In genomic region chr3:62724503-62724902, GRCh38 we compare ENCODE assay signal across 19 cellular contexts.
A peak's percentile ranks its signal among the peaks of the same experiment; 100 is the strongest.
DNase-seq lines count a peak whose midpoint lies in the region; ATAC-seq and TF ChIP-seq lines count a peak whose summit lies in the region.
"Had no signal": no experiment of that assay in that cellular context is flagged by ENCODE, and none has a peak within 500 bp of the region (broad histone marks: within the 10 kb centered on the region; RNA-seq: fewer than 3 reads in every experiment).

No MANE protein-coding gene starts in this region.

- H3K4me2 ChIP-seq in SU-DHL-6 (ENCODE audit: low read depth, low read length, poor library complexity, severe bottlenecking) (peak overlapping the region; percentile 53), osteoblast (ENCODE audit: insufficient read depth, low read length) (no peak overlapping the region)

- TF ChIP-seq CTCF in SU-DHL-6 (IDR thresholded peaks at IDR 0.05; ENCODE audit: insufficient read depth, low read length, poor library complexity, severe bottlenecking): no peak
- TF ChIP-seq CTCF in epithelial cell of esophagus (IDR thresholded peaks at IDR 0.05; ENCODE audit: insufficient read depth, low read depth, low read length, missing control alignments): no peak
- no peak for TF ChIP-seq CTCF in heart left ventricle (IDR thresholded peaks at IDR 0.05)
- TF ChIP-seq CTCF in endodermal cell (conservative IDR thresholded peaks at IDR 0.05): no peak
- TF ChIP-seq CTCF in osteoblast (IDR thresholded peaks at IDR 0.05; ENCODE audit: extremely low read depth, low read depth, low read length): no peak

- H3K9ac ChIP-seq in SU-DHL-6 (ENCODE audit: low read length) (peak overlapping the region; percentile 35), endodermal cell (ENCODE audit: extremely low read depth, low read length, poor library complexity, severe bottlenecking) (no peak overlapping the region)

- no peak for TF ChIP-seq POLR2A in heart left ventricle (IDR thresholded peaks at IDR 0.05)

- H3K27me3 ChIP-seq in SU-DHL-6 (ENCODE audit: low read length) (no peaks in the 10 kb centered on the region), heart left ventricle (no peaks in the 10 kb centered on the region), endodermal cell (ENCODE audit: control insufficient read depth, insufficient read depth, low read length, poor library complexity, severe bottlenecking) (no peaks in the 10 kb centered on the region), osteoblast (ENCODE audit: insufficient read depth, low read length) (no peaks in the 10 kb centered on the region)
- H3K27me3 ChIP-seq: BE2C had no signal

- no peaks in the 10 kb centered on the region for H3K36me3 Mint-ChIP-seq in endodermal cell (ENCODE audit: low read depth)
- H3K36me3 Mint-ChIP-seq: CD4-positive, CD25-positive, alpha-beta regulatory T cell; CD8-positive, alpha-beta memory T cell had no signal

- no peaks in the 10 kb centered on the region for H4K20me1 ChIP-seq in SU-DHL-6 (ENCODE audit: low read depth, low read length)
- H4K20me1 ChIP-seq in osteoblast (ENCODE audit: insufficient read depth, low read length): no peaks in the 10 kb centered on the region

- intact Hi-C loops in heart left ventricle (cut with DNase I): no loop called here

- H3K9me2 ChIP-seq in SU-DHL-6 (replicated peaks; ENCODE audit: insufficient read depth, low read length): no peaks in the 10 kb centered on the region

- H3K4me3 ChIP-seq in SU-DHL-6 (ENCODE audit: insufficient read depth, low read length, poor library complexity, severe bottlenecking) (no peak overlapping the region), epithelial cell of esophagus (ENCODE audit: low read length) (no peak overlapping the region), heart left ventricle (no peak overlapping the region), endodermal cell (ENCODE audit: low read length) (no peak overlapping the region), osteoblast (ENCODE audit: insufficient read depth, low read length) (no peak overlapping the region)
- H3K4me3 ChIP-seq: GM23338 had no signal

- H3K79me2 ChIP-seq in SU-DHL-6 (ENCODE audit: insufficient read depth, low read length) (no peaks in the 10 kb centered on the region), osteoblast (ENCODE audit: insufficient read depth, low read length) (no peaks in the 10 kb centered on the region)

- no peaks in the 10 kb centered on the region for H3K9me3 ChIP-seq in SU-DHL-6 (ENCODE audit: insufficient read depth, low read length)
- H3K9me3 ChIP-seq in heart left ventricle: no peaks in the 10 kb centered on the region
- no peaks in the 10 kb centered on the region for H3K9me3 ChIP-seq in endodermal cell (ENCODE audit: control insufficient read depth, low read length)
- no peaks in the 10 kb centered on the region for H3K9me3 ChIP-seq in osteoblast (ENCODE audit: low read depth, low read length)
- H3K9me3 ChIP-seq: BE2C had no signal

- H3K36me3 ChIP-seq in SU-DHL-6 (ENCODE audit: low read length): no peaks in the 10 kb centered on the region
- H3K36me3 ChIP-seq in heart left ventricle: no peaks in the 10 kb centered on the region
- H3K36me3 ChIP-seq in endodermal cell (ENCODE audit: control insufficient read depth, insufficient read depth, low read length): no peaks in the 10 kb centered on the region
- no peaks in the 10 kb centered on the region for H3K36me3 ChIP-seq in osteoblast (ENCODE audit: insufficient read depth, low read length)
- H3K36me3 ChIP-seq: BE2C had no signal

- H2AFZ ChIP-seq in SU-DHL-6 (ENCODE audit: low read depth, low read length, severe bottlenecking): no peak overlapping the region
- no peak overlapping the region for H2AFZ ChIP-seq in osteoblast (ENCODE audit: low read length)

- H3K27ac ChIP-seq in SU-DHL-6 (ENCODE audit: low read depth, low read length) (peak overlapping the region; percentile 51), heart left ventricle (no peak overlapping the region), endodermal cell (ENCODE audit: low read depth, low read length) (no peak overlapping the region), osteoblast (ENCODE audit: low read depth, low read length) (no peak overlapping the region)

- ATAC-seq in heart left ventricle: no peak

- H3K4me1 Mint-ChIP-seq in endodermal cell: peaks cover 24% of the 10 kb centered on the region
- H3K4me1 Mint-ChIP-seq: CD4-positive, CD25-positive, alpha-beta regulatory T cell; CD8-positive, alpha-beta memory T cell had no signal

- no peaks in the 10 kb centered on the region for H3K9me3 Mint-ChIP-seq in endodermal cell
- H3K9me3 Mint-ChIP-seq: GM23338 had no signal

- peaks cover 0 to 10% (median 0%) of the 10 kb centered on the region in 12 donors for H3K4me1 ChIP-seq in heart left ventricle
- H3K4me1 ChIP-seq in endodermal cell (ENCODE audit: control insufficient read depth, insufficient read depth, low read length): no peaks in the 10 kb centered on the region
- H3K4me1 ChIP-seq in osteoblast (ENCODE audit: insufficient read depth, low read length): no peaks in the 10 kb centered on the region

- no peaks in the 10 kb centered on the region for H3K27me3 Mint-ChIP-seq in endodermal cell (ENCODE audit: insufficient read depth)
- H3K27me3 Mint-ChIP-seq: CD4-positive, CD25-positive, alpha-beta regulatory T cell; CD8-positive, alpha-beta memory T cell had no signal

- WGBS in heart left ventricle, 4 donors: 82 to 88% (median 83%) methylated on average over 4 of the region's 4 CpGs
- WGBS in endodermal cell (ENCODE audit: insufficient coverage in 1 of 2, insufficient read length in 1 of 2), 2 experiments: 87 to 100% methylated on average over 2 to 4 of the region's 4 CpGs

- H3K4me3 Mint-ChIP-seq in endodermal cell: no peak overlapping the region
- H3K4me3 Mint-ChIP-seq: CD4-positive, CD25-positive, alpha-beta regulatory T cell; CD8-positive, alpha-beta memory T cell; GM23338 had no signal

- H3K27ac Mint-ChIP-seq in endodermal cell: no peak overlapping the region
- H3K27ac Mint-ChIP-seq: CD4-positive, CD25-positive, alpha-beta regulatory T cell; CD8-positive, alpha-beta memory T cell; GM23338 had no signal

- peak; percentile 34 for DNase-seq in NAMALWA (ENCODE audit: low spot score)
- peak; percentile 18 for DNase-seq in epithelial cell of esophagus (ENCODE audit: low read depth)
- DNase-seq in middle frontal gyrus (ENCODE audit: extremely low spot score, low spot score): peak; percentile 47
- DNase-seq in heart left ventricle: no peak
- DNase-seq in endodermal cell: no peak
- no peak for DNase-seq in stimulated activated CD4-positive, alpha-beta T cell treated with anti-CD3 and anti-CD28 coated beads, Interleukin-1b, Interleukin-23, amount 100 ng/mL, for 48 hours
- DNase-seq in osteoblast (ENCODE audit: insufficient read length, low spot score, missing footprints): no peak
- DNase-seq: ACHN; BE2C; CD4-positive, CD25-positive, alpha-beta regulatory T cell; CD8-positive, alpha-beta memory T cell; COR-L47; DMS 273 treated with DMSO at 0.1 percent for 48 hours; DMS53; DND-41; HCEC 1CT; IMR-90 had no signal

- no peaks in the 10 kb centered on the region for H3F3A ChIP-seq in SU-DHL-6 (ENCODE audit: insufficient read depth)

Comparison
In these comparisons a context has a peak if more than half of its experiments do, and no peak if none do; other contexts are left out.
1. DNase-seq: peak in NAMALWA (single experiment), epithelial cell of esophagus (single experiment) and middle frontal gyrus (single experiment); none in heart left ventricle (0 of 5), endodermal cell (single experiment), stimulated activated CD4-positive, alpha-beta T cell treated with anti-CD3 and anti-CD28 coated beads, Interleukin-1b, Interleukin-23, amount 100 ng/mL, for 48 hours (single experiment) and osteoblast (single experiment).